In genomic region chr12:6863033-6863432, GRCh38 we compare ENCODE assay signal across 33 cellular contexts. TPM values are rescaled to one million over a fixed set of nuclear protein-coding genes. Genes with fewer than 3 reads are reported as not detected.
"Had no signal": no experiment of that assay in that cellular context is flagged by ENCODE, and none has a peak within 500 bp of the region (broad histone marks: within the 10 kb centered on the region; RNA-seq: fewer than 3 reads in every experiment).

No MANE protein-coding gene starts in this region.

- H3K27ac Mint-ChIP-seq: activated B cell treated with CpG ODN at 0.5 μM for 24 hours; activated CD8-positive, alpha-beta memory T cell treated with anti-CD3 and anti-CD28 coated beads, Interleukin-2, amount 10 ng/mL, durations not matched to agents 7 days and 5 days; activated naive CD8-positive, alpha-beta T cell treated with anti-CD3 and anti-CD28 coated beads, Interleukin-2, amount 50 U/mL, for 24 hours; activated T-cell treated with anti-CD3 and anti-CD28 coated beads, Interleukin-2, amount 50 U/mL, for 24 hours; activated T-helper 1 cell treated with anti-CD3 and anti-CD28 coated beads, Interleukin-12 subunit alpha, Interleukin-12 subunit beta, Interleukin-2, Interleukin-4 antibody, amounts not matched to agents 30 ng/mL and 10 ng/mL and 1 ng/mL, durations not matched to agents 14 hours and 24 hours and 36 hours had no signal

- H3K4me3 Mint-ChIP-seq: activated B cell treated with CpG ODN at 0.5 μM for 24 hours; activated CD4-positive, alpha-beta T cell treated with anti-CD3 and anti-CD28 coated beads, Interleukin-2, amount 10 ng/mL, durations not matched to agents 24 days and 14 days; activated CD8-positive, alpha-beta memory T cell treated with anti-CD3 and anti-CD28 coated beads, Interleukin-2, amount 10 ng/mL, durations not matched to agents 7 days and 5 days; activated naive CD8-positive, alpha-beta T cell treated with anti-CD3 and anti-CD28 coated beads, Interleukin-2, amount 50 U/mL, for 24 hours; activated T-cell treated with anti-CD3 and anti-CD28 coated beads, Interleukin-2, amount 50 U/mL, for 24 hours; activated T-helper 1 cell treated with anti-CD3 and anti-CD28 coated beads, Interleukin-12 subunit alpha, Interleukin-12 subunit beta, Interleukin-2, Interleukin-4 antibody, amounts not matched to agents 30 ng/mL and 10 ng/mL and 1 ng/mL, durations not matched to agents 14 hours and 24 hours and 36 hours; brain had no signal

- H3K4me2 ChIP-seq: SK-N-SH had no signal

- H3K4me3 ChIP-seq: ascending aorta, MG63 had no signal

- DNase-seq: activated B cell treated with CpG ODN at 0.5 μM for 24 hours; activated CD4-positive, alpha-beta T cell treated with anti-CD3 and anti-CD28 coated beads for 1 hour; activated CD4-positive, alpha-beta T cell treated with anti-CD3 and anti-CD28 coated beads, Interleukin-2, amount 10 ng/mL, durations not matched to agents 24 days and 14 days; activated CD4-positive, alpha-beta T cell treated with anti-CD3 and anti-CD28 coated beads, Interleukin-2, amount 50 U/mL, for 48 hours; activated CD8-positive, alpha-beta memory T cell treated with anti-CD3 and anti-CD28 coated beads, Interleukin-2, amount 10 ng/mL, durations not matched to agents 7 days and 5 days; activated effector memory CD4-positive, alpha-beta T cell treated with anti-CD3 and anti-CD28 coated beads, Interleukin-2, amount 50 U/mL, for 16 hours; activated naive CD4-positive, alpha-beta T cell treated with Interleukin-2 at 50 U/mL for 16 hours; activated naive CD8-positive, alpha-beta T cell treated with anti-CD3 and anti-CD28 coated beads, Interleukin-2, amount 50 U/mL, for 24 hours; activated T-cell treated with anti-CD3 and anti-CD28 coated beads, Interleukin-2, amount 50 U/mL, for 24 hours; amniotic stem cell; MG63; MV-4-11; NCI-H1092 treated with DMSO at 0.1 percent for 48 hours; NCI-H1417 treated with DMSO at 0.1 percent for 48 hours; NCI-H1694; NCI-H2029; NCI-H2107; NCI-H2171 treated with DMSO at 0.1 percent for 48 hours; NCI-H510A; NCI-H526 treated with DMSO at 0.1 percent for 48 hours; NCI-H82; NK-92 treated with Interleukin-12 subunit alpha and Interleukin-12 subunit beta, amount 100 ng/mL, for 24 hours; OCI-M1; RPMI8226; SK-N-SH; T-helper 1 cell; T-helper 9 cell had no signal

- ATAC-seq: activated CD8-positive, alpha-beta memory T cell treated with anti-CD3 and anti-CD28 coated beads, Interleukin-2, amount 10 ng/mL, durations not matched to agents 7 days and 5 days; activated naive CD4-positive, alpha-beta T cell treated with anti-CD3 and anti-CD28 coated beads, Interleukin-2, amount 50 U/mL, for 72 hours; activated naive CD8-positive, alpha-beta T cell treated with anti-CD3 and anti-CD28 coated beads, Interleukin-2, amount 50 U/mL, for 24 hours; Panc1; Right ventricle myocardium inferior had no signal

- H3K27me3 ChIP-seq: ascending aorta, MG63 had no signal

- H3K9me3 ChIP-seq: ascending aorta, MG63, SK-N-SH had no signal

- H3K27ac ChIP-seq: ascending aorta had no signal

- H3K27me3 Mint-ChIP-seq: activated B cell treated with CpG ODN at 0.5 μM for 24 hours; activated CD4-positive, alpha-beta T cell treated with anti-CD3 and anti-CD28 coated beads, Interleukin-2, amount 10 ng/mL, durations not matched to agents 24 days and 14 days; activated CD8-positive, alpha-beta memory T cell treated with anti-CD3 and anti-CD28 coated beads, Interleukin-2, amount 10 ng/mL, durations not matched to agents 7 days and 5 days; activated T-cell treated with anti-CD3 and anti-CD28 coated beads, Interleukin-2, amount 50 U/mL, for 24 hours had no signal

- H3K9me3 Mint-ChIP-seq: activated B cell treated with CpG ODN at 0.5 μM for 24 hours; activated CD4-positive, alpha-beta T cell treated with anti-CD3 and anti-CD28 coated beads, Interleukin-2, amount 10 ng/mL, durations not matched to agents 24 days and 14 days; activated naive CD4-positive, alpha-beta T cell treated with anti-CD3 and anti-CD28 coated beads, Interleukin-2, amount 50 U/mL, for 72 hours; activated naive CD8-positive, alpha-beta T cell treated with anti-CD3 and anti-CD28 coated beads, Interleukin-2, amount 50 U/mL, for 24 hours; activated T-cell treated with anti-CD3 and anti-CD28 coated beads, Interleukin-2, amount 50 U/mL, for 24 hours; activated T-helper 1 cell treated with anti-CD3 and anti-CD28 coated beads, Interleukin-12 subunit alpha, Interleukin-12 subunit beta, Interleukin-2, Interleukin-4 antibody, amounts not matched to agents 30 ng/mL and 10 ng/mL and 1 ng/mL, durations not matched to agents 14 hours and 24 hours and 36 hours; brain had no signal

RNA-seq across cellular contexts. Expression of gene CDCA3, which starts 11.9 kb away (rescaled TPM):
- total RNA-seq: ascending aorta had no signal
